In the genomic region with DNA sequence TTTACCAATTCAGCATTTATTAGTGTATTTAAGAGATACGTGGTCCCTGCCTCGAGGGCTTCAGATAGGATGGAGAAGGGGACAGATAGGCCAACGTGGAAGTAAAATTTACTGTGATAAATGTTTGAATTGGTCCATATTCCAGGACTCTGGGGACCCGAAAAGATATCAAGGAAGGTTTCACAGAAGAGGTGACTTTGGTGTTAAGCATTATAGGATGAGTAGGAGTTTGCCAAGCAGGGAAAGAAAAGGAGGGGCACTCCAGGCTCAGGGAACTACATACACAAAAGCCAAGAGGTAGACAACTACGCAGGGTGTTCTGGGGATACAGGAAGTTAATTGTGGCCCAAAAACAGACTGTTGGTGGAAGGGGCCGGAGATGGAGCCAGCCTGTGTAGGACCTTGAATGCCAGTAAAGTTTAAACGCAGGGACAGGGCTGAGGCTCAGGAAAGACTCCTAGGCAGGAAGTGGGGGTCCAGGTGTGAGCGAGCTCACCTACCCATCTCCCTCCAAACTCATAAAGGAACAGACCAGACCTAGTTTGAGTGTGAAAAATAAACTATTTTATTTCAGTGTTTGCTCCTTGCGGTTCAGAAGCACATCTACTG, we compare ENCODE assay signal across 19 cellular contexts. TPM values are rescaled to one million over a fixed set of nuclear protein-coding genes. Genes with fewer than 3 reads are reported as not detected.
DNase-seq lines count a peak whose midpoint lies in the region; ATAC-seq, FAIRE-seq and TF ChIP-seq lines count a peak whose summit lies in the region.
"Had no signal": no experiment of that assay in that cellular context is flagged by ENCODE, and none has a peak within 500 bp of the region (broad histone marks: within the 10 kb centered on the region; RNA-seq: fewer than 3 reads in every experiment).

No MANE protein-coding gene starts in this region.

- H3K36me3 Mint-ChIP-seq in nephron progenitor cell (ENCODE audit: low read depth): no peaks in the 10 kb centered on the region
- H3K36me3 Mint-ChIP-seq: activated naive CD8-positive, alpha-beta T cell treated with anti-CD3 and anti-CD28 coated beads for 36 hours; CD4-positive, alpha-beta memory T cell had no signal

- peaks cover 9% of the 10 kb centered on the region for H3K36me3 ChIP-seq in cardiac muscle cell
- H3K36me3 ChIP-seq in heart right ventricle: peaks cover 0 to 50% (median 28%) of the 10 kb centered on the region in 9 donors
- H3K36me3 ChIP-seq in uterus: no peaks in the 10 kb centered on the region

- H3K27ac ChIP-seq in cardiac muscle cell: peak overlapping the region; percentile 69
- peak overlapping the region in 9 of 10 donors; percentile 67 to 91 (median 82) for H3K27ac ChIP-seq in heart right ventricle
- H3K27ac ChIP-seq in uterus: peak overlapping the region; percentile 88

- no peak overlapping the region for H3K4me3 ChIP-seq in cardiac muscle cell
- no peak overlapping the region for H3K4me3 ChIP-seq in heart right ventricle
- no peak overlapping the region for H3K4me3 ChIP-seq in uterus

- WGBS in heart right ventricle, 2 donors: 81 to 87% methylated on average over 9 of the region's 9 CpGs

- ATAC-seq in Right ventricle myocardium superior (ENCODE audit: poor library complexity) (no peak), heart right ventricle (no peak), GM19455 (IDR thresholded peaks at IDR 0.05; ENCODE audit: unreplicated experiment) (no peak)

- H3K9me3 ChIP-seq in cardiac muscle cell (ENCODE audit: low read depth) (no peaks in the 10 kb centered on the region), heart right ventricle (no peaks in the 10 kb centered on the region), uterus (no peaks in the 10 kb centered on the region)

- TF ChIP-seq CTCF in cardiac muscle cell (IDR thresholded peaks at IDR 0.05; ENCODE audit: low read depth, low read length) (no peak), heart right ventricle (IDR thresholded peaks at IDR 0.05) (no peak), nephron progenitor cell (IDR thresholded peaks at IDR 0.05) (no peak), uterus (IDR thresholded peaks at IDR 0.05) (no peak)

- no peak for DNase-seq in cardiac muscle cell (ENCODE audit: low read depth in 1 of 2, low spot score in 1 of 2)
- DNase-seq in Right ventricle myocardium superior: no peak
- no peak for DNase-seq in heart right ventricle
- DNase-seq in nephron progenitor cell: no peak
- DNase-seq in uterus: peak; percentile 10 to 11
- no peak for DNase-seq in RCC 7860 (ENCODE audit: low spot score)
- DNase-seq in NCI-H345 (lab: John Stamatoyannopoulos, UW): no peak
- DNase-seq: activated CD4-positive, alpha-beta T cell treated with anti-CD3 and anti-CD28 coated beads, Interleukin-2, amount 10 ng/mL, durations not matched to agents 24 days and 14 days; activated naive CD8-positive, alpha-beta T cell treated with anti-CD3 and anti-CD28 coated beads for 36 hours; activated T-cell treated with anti-CD3 and anti-CD28 coated beads for 4 hours; CD4-positive, alpha-beta memory T cell; central memory CD4-positive, alpha-beta T cell; DND-41; Kasumi-1; NCI-H1436 treated with DMSO at 0.1 percent for 48 hours; NCI-H446 had no signal

- H3K9me3 Mint-ChIP-seq in nephron progenitor cell: no peaks in the 10 kb centered on the region
- H3K9me3 Mint-ChIP-seq: activated CD4-positive, alpha-beta T cell treated with anti-CD3 and anti-CD28 coated beads, Interleukin-2, amount 10 ng/mL, durations not matched to agents 24 days and 14 days; activated naive CD8-positive, alpha-beta T cell treated with anti-CD3 and anti-CD28 coated beads for 36 hours; CD4-positive, alpha-beta memory T cell had no signal

- H3K27ac Mint-ChIP-seq in nephron progenitor cell: peak overlapping the region; percentile 74
- H3K27ac Mint-ChIP-seq: activated CD4-positive, alpha-beta T cell treated with anti-CD3 and anti-CD28 coated beads, Interleukin-2, amount 10 ng/mL, durations not matched to agents 24 days and 14 days; activated naive CD8-positive, alpha-beta T cell treated with anti-CD3 and anti-CD28 coated beads for 36 hours; CD4-positive, alpha-beta memory T cell; progenitor cell of endocrine pancreas had no signal

- no peak for TF ChIP-seq POLR2A in uterus (IDR thresholded peaks at IDR 0.05)

- no peak for FAIRE-seq in RCC 7860 (lab: Jason Lieb, UNC)
- FAIRE-seq: endometrium had no signal

- no peaks in the 10 kb centered on the region for H3K27me3 ChIP-seq in cardiac muscle cell
- no peaks in the 10 kb centered on the region for H3K27me3 ChIP-seq in heart right ventricle
- no peaks in the 10 kb centered on the region for H3K27me3 ChIP-seq in uterus

- intact Hi-C loops in Right ventricle myocardium superior (cut with DNase I): no loop called here
- intact Hi-C loops in heart right ventricle (cut with DNase I): loop anchor here in 2 of 10 donors (5.0 kb wide), 1 partner anchor 34 kb away; no protein-coding TSS in a partner anchor
- intact Hi-C loops in uterus (cut with DNase I; ENCODE audit: low total_unique reads): no loop called here

- no peak overlapping the region for H3K4me3 Mint-ChIP-seq in nephron progenitor cell
- H3K4me3 Mint-ChIP-seq: activated CD4-positive, alpha-beta T cell treated with anti-CD3 and anti-CD28 coated beads, Interleukin-2, amount 10 ng/mL, durations not matched to agents 24 days and 14 days; activated naive CD8-positive, alpha-beta T cell treated with anti-CD3 and anti-CD28 coated beads for 36 hours; CD4-positive, alpha-beta memory T cell had no signal

- peaks cover 10% of the 10 kb centered on the region for H3K27me3 Mint-ChIP-seq in nephron progenitor cell (ENCODE audit: low read depth, poor library complexity)
- H3K27me3 Mint-ChIP-seq: activated CD4-positive, alpha-beta T cell treated with anti-CD3 and anti-CD28 coated beads, Interleukin-2, amount 10 ng/mL, durations not matched to agents 24 days and 14 days; activated naive CD8-positive, alpha-beta T cell treated with anti-CD3 and anti-CD28 coated beads for 36 hours; progenitor cell of endocrine pancreas had no signal

- peaks cover 25% of the 10 kb centered on the region for H3K4me1 Mint-ChIP-seq in nephron progenitor cell
- H3K4me1 Mint-ChIP-seq: activated naive CD8-positive, alpha-beta T cell treated with anti-CD3 and anti-CD28 coated beads for 36 hours had no signal

- H3K4me1 ChIP-seq in cardiac muscle cell (ENCODE audit: low read depth): peaks cover 16% of the 10 kb centered on the region
- H3K4me1 ChIP-seq in heart right ventricle: peaks cover 18 to 51% (median 39%) of the 10 kb centered on the region in 9 donors
- peaks cover 0 to 21% of the 10 kb centered on the region in 2 donors for H3K4me1 ChIP-seq in uterus

RNA-seq across cellular contexts. Expression of a gene that starts 37.0 kb away (rescaled TPM):
- 144 and 275 TPM in 2 replicates for total RNA-seq in cardiac muscle cell
- 119 and 192 TPM in 2 replicates for polyA plus RNA-seq in cardiac muscle cell
- total RNA-seq in Right ventricle myocardium superior: 469 TPM
- total RNA-seq in heart right ventricle: 100 to 1,000 TPM; 279 to 993 (median 472) TPM
- 100 to 1,000 TPM; 146 to 475 TPM for polyA plus RNA-seq in heart right ventricle
- 100 to 1,000 TPM; 136 to 639 (median 209) TPM for total RNA-seq in uterus
- total RNA-seq: activated naive CD8-positive, alpha-beta T cell treated with anti-CD3 and anti-CD28 coated beads for 36 hours had no signal

Comparison
In these comparisons a context has a peak if more than half of its experiments do, and no peak if none do; other contexts are left out.
1. DNase-seq: peak in uterus (2 of 2); none in cardiac muscle cell (0 of 2), Right ventricle myocardium superior (single experiment), heart right ventricle (0 of 2), nephron progenitor cell (single experiment), RCC 7860 (single experiment) and NCI-H345 (single experiment).
2. Peak in every context shown above with its lines, with median percentiles within 50 percentile points of each other: H3K27ac ChIP-seq.